ENCODE assay signal across 18 cellular contexts in genomic region chr4:121472937-121473721, GRCh38.
DNase-seq lines count a peak whose midpoint lies in the region; ATAC-seq and TF ChIP-seq lines count a peak whose summit lies in the region.
"Had no signal": no experiment of that assay in that cellular context is flagged by ENCODE, and none has a peak within 500 bp of the region (broad histone marks: within the 10 kb centered on the region; RNA-seq: fewer than 3 reads in every experiment).

No MANE protein-coding gene starts in this region.

- no peaks in the 10 kb centered on the region for H3K36me3 Mint-ChIP-seq in activated CD4-positive, alpha-beta T cell treated with anti-CD3 and anti-CD28 coated beads, Interleukin-2, amount 10 ng/mL, durations not matched to agents 24 days and 14 days (ENCODE audit: low read depth)

- H3K9ac ChIP-seq in IMR-90 (ENCODE audit: low read depth, low read length): no peak overlapping the region

- no peaks in the 10 kb centered on the region for H3K4me1 ChIP-seq in IMR-90 (ENCODE audit: control insufficient read depth, insufficient read depth, low read length)
- no peaks in the 10 kb centered on the region for H3K4me1 ChIP-seq in spleen
- no peaks in the 10 kb centered on the region for H3K4me1 ChIP-seq in hepatocyte (ENCODE audit: insufficient read depth)
- H3K4me1 ChIP-seq: SJCRH30 had no signal

- H3K4me1 Mint-ChIP-seq in activated CD4-positive, alpha-beta T cell treated with anti-CD3 and anti-CD28 coated beads, Interleukin-2, amount 10 ng/mL, durations not matched to agents 24 days and 14 days: peaks cover 5% of the 10 kb centered on the region
- H3K4me1 Mint-ChIP-seq: naive thymus-derived CD8-positive, alpha-beta T cell had no signal

- peaks cover 10% of the 10 kb centered on the region for H3K27me3 Mint-ChIP-seq in activated CD4-positive, alpha-beta T cell treated with anti-CD3 and anti-CD28 coated beads, Interleukin-2, amount 10 ng/mL, durations not matched to agents 24 days and 14 days
- H3K27me3 Mint-ChIP-seq: progenitor cell of endocrine pancreas had no signal

- no peak overlapping the region for H4K8ac ChIP-seq in IMR-90 (ENCODE audit: low read depth in 2 of 2, low read length in 2 of 2)

- no peak overlapping the region for H3K4me3 Mint-ChIP-seq in activated CD4-positive, alpha-beta T cell treated with anti-CD3 and anti-CD28 coated beads, Interleukin-2, amount 10 ng/mL, durations not matched to agents 24 days and 14 days
- H3K4me3 Mint-ChIP-seq: naive thymus-derived CD8-positive, alpha-beta T cell had no signal

- no peak overlapping the region for H2AFZ ChIP-seq in IMR-90 (replicated peaks; ENCODE audit: low read length, poor library complexity)
- no peak overlapping the region for H2AFZ ChIP-seq in hepatocyte

- no peaks in the 10 kb centered on the region for H3K9me2 ChIP-seq in hepatocyte (replicated peaks; ENCODE audit: insufficient read depth)

- H2BK120ac ChIP-seq in IMR-90 (ENCODE audit: low read depth, low read length): no peak overlapping the region

- H2AK9ac ChIP-seq in IMR-90 (replicated peaks; ENCODE audit: low read depth, low read length, poor library complexity): no peak overlapping the region

- DNase-seq in IMR-90 (no peak), spleen (no peak), NOMO-1 treated with dmso at 0.1 percent for 144 hours (lab: John Stamatoyannopoulos, UW; ENCODE audit: unreplicated experiment) (no peak), hepatocyte (ENCODE audit: low spot score) (no peak)
- DNase-seq in activated CD4-positive, alpha-beta T cell treated with anti-CD3 and anti-CD28 coated beads, Interleukin-2, amount 10 ng/mL, durations not matched to agents 24 days and 14 days: no peak
- DNase-seq: activated CD4-positive, alpha-beta T cell treated with anti-CD3 and anti-CD28 coated beads, Interleukin-2, amount 50 U/mL, for 1 hour; dermis blood vessel endothelial cell; left ventricle myocardium superior; MG63; naive thymus-derived CD8-positive, alpha-beta T cell; SJCRH30; T1000 had no signal

- H3K9me3 ChIP-seq in IMR-90 (ENCODE audit: control insufficient read depth, insufficient read depth, low read length): no peaks in the 10 kb centered on the region
- H3K9me3 ChIP-seq in spleen: peaks cover 0 to 12% (median 5%) of the 10 kb centered on the region in 8 donors
- no peaks in the 10 kb centered on the region for H3K9me3 ChIP-seq in hepatocyte (ENCODE audit: low read depth)
- H3K9me3 ChIP-seq: MG63, SJCRH30, thoracic aorta had no signal

- no peak overlapping the region for H3K27ac ChIP-seq in IMR-90 (ENCODE audit: insufficient read depth, low read length)
- no peak overlapping the region for H3K27ac ChIP-seq in spleen
- H3K27ac ChIP-seq in hepatocyte: no peak overlapping the region
- H3K27ac ChIP-seq: SJCRH30, thoracic aorta had no signal

- H3K23ac ChIP-seq in IMR-90 (ENCODE audit: low read depth, low read length): no peak overlapping the region

- H2BK20ac ChIP-seq in IMR-90 (ENCODE audit: low read depth, low read length): no peak overlapping the region

- no peak overlapping the region for H3K27ac Mint-ChIP-seq in activated CD4-positive, alpha-beta T cell treated with anti-CD3 and anti-CD28 coated beads, Interleukin-2, amount 10 ng/mL, durations not matched to agents 24 days and 14 days
- H3K27ac Mint-ChIP-seq: activated T-helper 2 cell treated with anti-CD3 and anti-CD28 coated beads, Interferon-gamma antibody, Interleukin-2, Interleukin-4, amounts not matched to agents 10 μg/mL and 5 μg/mL and 100 μg/mL, durations not matched to agents 14 hours and 24 hours and 36 hours; naive thymus-derived CD8-positive, alpha-beta T cell; progenitor cell of endocrine pancreas had no signal

- H3K9me3 Mint-ChIP-seq in activated CD4-positive, alpha-beta T cell treated with anti-CD3 and anti-CD28 coated beads, Interleukin-2, amount 10 ng/mL, durations not matched to agents 24 days and 14 days: peaks cover 5% of the 10 kb centered on the region
- H3K9me3 Mint-ChIP-seq: activated T-helper 2 cell treated with anti-CD3 and anti-CD28 coated beads, Interferon-gamma antibody, Interleukin-2, Interleukin-4, amounts not matched to agents 10 μg/mL and 5 μg/mL and 100 μg/mL, durations not matched to agents 14 hours and 24 hours and 36 hours had no signal

- H3K79me1 ChIP-seq in IMR-90 (ENCODE audit: low read depth in 1 of 2, low read length in 2 of 2): no peaks in the 10 kb centered on the region

- CTCF ChIA-PET in IMR-90 (lab: Yijun Ruan, JAX): interaction anchor here (0.6 to 1.1 kb wide), 2 partner anchors 11 to 239 kb away, joined by 3 to 4 read pairs; no protein-coding TSS in a partner anchor

- TF ChIP-seq POLR2A in IMR-90 (IDR thresholded peaks at IDR 0.05; ENCODE audit: low read depth, low read length) (no peak), spleen (IDR thresholded peaks at IDR 0.05) (no peak)

- H3K14ac ChIP-seq in IMR-90 (replicated peaks; ENCODE audit: low read depth, low read length): no peak overlapping the region

- no peak overlapping the region for H4K5ac ChIP-seq in IMR-90 (ENCODE audit: low read depth, low read length)

- H3K36me3 ChIP-seq in IMR-90 (ENCODE audit: control insufficient read depth, insufficient read depth, low read length) (no peaks in the 10 kb centered on the region), spleen (no peaks in the 10 kb centered on the region), hepatocyte (replicated peaks; ENCODE audit: insufficient read depth, low read depth) (no peaks in the 10 kb centered on the region)
- H3K36me3 ChIP-seq: MG63, SJCRH30, thoracic aorta had no signal

- no peak overlapping the region for H4K91ac ChIP-seq in IMR-90 (ENCODE audit: insufficient read depth, low read depth, low read length)

- no peak overlapping the region for H3K4ac ChIP-seq in IMR-90 (ENCODE audit: low read depth, low read length)

- no peak overlapping the region for H3K56ac ChIP-seq in IMR-90 (ENCODE audit: extremely low read depth, insufficient read depth, low read length)

- POLR2A ChIA-PET in IMR-90 (lab: Charles Lee; ENCODE audit: unreplicated experiment): no interaction called here

- H2BK15ac ChIP-seq in IMR-90 (ENCODE audit: low read depth, low read length): no peak overlapping the region

- WGBS in IMR-90 (ENCODE audit: extremely low coverage in 2 of 2, insufficient read length in 1 of 2), 2 experiments: no CpG with 5 or more reads among the region's 2 CpGs
- WGBS in spleen, 5 donors: 59 to 78% (median 64%) methylated on average over 2 of the region's 2 CpGs
- whole genome bisulfite sequencing in hepatocyte (ENCODE audit: low lambda C conversion rate, missing lambda C conversion rate): 88% methylated on average over 2 of the region's 2 CpGs

- in situ Hi-C loops in IMR-90 (cut with MboI; ENCODE audit: low sequenced_read_pairs): no loop called here

- intact Hi-C loops in IMR-90 (cut with micrococcal nuclease) (no loop called here), spleen (cut with DNase I; ENCODE audit: low total_unique reads) (no loop called here)
- intact Hi-C loops in activated CD4-positive, alpha-beta T cell treated with anti-CD3 and anti-CD28 coated beads, Interleukin-2, amount 10 ng/mL, durations not matched to agents 24 days and 14 days (cut with micrococcal nuclease): no loop called here

- H4K20me1 ChIP-seq in IMR-90 (ENCODE audit: insufficient read depth, low read length) (no peaks in the 10 kb centered on the region), hepatocyte (ENCODE audit: insufficient read depth, poor library complexity, severe bottlenecking) (no peaks in the 10 kb centered on the region)

- no peak overlapping the region for H2BK5ac ChIP-seq in IMR-90 (ENCODE audit: low read depth, low read length, poor library complexity, severe bottlenecking)

- H3K18ac ChIP-seq in IMR-90 (ENCODE audit: low read depth, low read length): no peak overlapping the region

- H3K4me3 ChIP-seq in IMR-90 (ENCODE audit: insufficient read depth, low read depth, low read length) (no peak overlapping the region), spleen (no peak overlapping the region), hepatocyte (no peak overlapping the region)
- H3K4me3 ChIP-seq: MG63, SJCRH30, thoracic aorta had no signal

- H2AK5ac ChIP-seq in IMR-90 (ENCODE audit: low read depth, low read length): no peak overlapping the region

- TF ChIP-seq RAD21 in IMR-90 (IDR thresholded peaks at IDR 0.05; ENCODE audit: low read length): no peak

- ATAC-seq in GM18502 (IDR thresholded peaks at IDR 0.05; ENCODE audit: poor library complexity, unreplicated experiment) (peak; percentile 78), GM19452 (IDR thresholded peaks at IDR 0.05; ENCODE audit: unreplicated experiment) (peak; percentile 80), HG02852 (IDR thresholded peaks at IDR 0.05; ENCODE audit: unreplicated experiment) (peak; percentile 72), IMR-90 (ENCODE audit: low read depth) (no peak)
- ATAC-seq: left ventricle myocardium superior; naive thymus-derived CD8-positive, alpha-beta T cell had no signal

- H3K4me2 ChIP-seq in IMR-90 (ENCODE audit: low read depth, low read length) (no peak overlapping the region), hepatocyte (no peak overlapping the region)

- H3K27me3 ChIP-seq in IMR-90 (ENCODE audit: control insufficient read depth, insufficient read depth, low read length): no peaks in the 10 kb centered on the region
- H3K27me3 ChIP-seq in spleen (replicated peaks in 1 of 7): no peaks in the 10 kb centered on the region
- H3K27me3 ChIP-seq in hepatocyte: no peaks in the 10 kb centered on the region
- H3K27me3 ChIP-seq: MG63, SJCRH30 had no signal

- dilution Hi-C loops in IMR-90 (cut with HindIII; ENCODE audit: low sequenced_read_pairs, unreplicated experiment): no loop called here

- no peaks in the 10 kb centered on the region for H3K79me2 ChIP-seq in hepatocyte

- TF ChIP-seq CTCF in IMR-90 (conservative IDR thresholded peaks at IDR 0.05; ENCODE audit: low read depth, low read length) (no peak), spleen (IDR thresholded peaks at IDR 0.05 in 8 of 11, conservative IDR thresholded peaks at IDR 0.05 in 3 of 11) (no peak), hepatocyte (IDR thresholded peaks at IDR 0.05; ENCODE audit: poor library complexity) (no peak)

- no peaks in the 10 kb centered on the region for H3K9me1 ChIP-seq in IMR-90 (ENCODE audit: insufficient read depth, low read length)

- BruUV-seq in IMR-90 (replicated peaks; lab: Mats Ljungman, UMichigan): no TSS peak

TF ChIP-seq in IMR-90, 13 proteins besides CTCF, POLR2A, EP300 and RAD21:
- TF ChIP-seq CEBPB (IDR thresholded peaks at IDR 0.05; ENCODE audit: low read depth, low read length) (peak; percentile 50; the same call in 1 of the 2 replicates), SMC3 (IDR thresholded peaks at IDR 0.05; ENCODE audit: low read depth, low read length) (no peak), NFE2L2 (IDR thresholded peaks at IDR 0.05; ENCODE audit: low read depth, low read length) (no peak), RFX5 (IDR thresholded peaks at IDR 0.05; ENCODE audit: low read depth, low read length) (no peak)
